Comparison of ENCODE assay signal across 8 cellular contexts in the genomic region with DNA sequence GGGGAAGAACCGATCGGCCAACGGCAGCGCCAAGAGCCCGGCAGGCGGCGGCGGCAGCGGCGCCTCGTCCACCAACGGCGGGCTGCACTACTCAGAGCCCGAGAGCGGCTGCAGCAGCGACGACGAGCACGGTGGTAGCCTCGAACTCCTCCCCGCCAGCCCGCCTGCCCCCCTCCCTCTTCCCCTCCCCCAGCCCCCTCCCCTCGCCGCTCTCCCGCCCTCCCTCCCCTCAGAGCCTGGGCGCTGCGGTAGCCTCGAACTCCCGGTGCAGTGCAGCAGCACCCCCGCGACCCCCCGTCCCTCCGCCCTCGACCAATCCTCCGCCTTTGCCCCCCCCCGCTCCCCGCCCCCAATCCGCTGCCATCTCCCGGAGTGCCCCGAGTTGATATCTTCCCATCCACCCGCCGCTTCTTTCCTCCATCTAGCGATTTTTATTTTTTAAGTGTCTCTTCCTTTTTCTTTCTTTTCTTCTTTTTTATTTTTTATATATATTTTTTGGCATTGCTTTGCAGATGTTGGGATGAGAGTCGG. TPM values are rescaled to one million over a fixed set of nuclear protein-coding genes. Genes with fewer than 3 reads are reported as not detected.
DNase-seq lines count a peak whose midpoint lies in the region; ATAC-seq and TF ChIP-seq lines count a peak whose summit lies in the region.

No MANE protein-coding gene starts in this region.

- H3K4me3 ChIP-seq in Peyer's patch (peak overlapping the region; percentile 82 to 94 (median 86)), iPS-18c (ENCODE audit: insufficient read depth, low read depth, low read length) (peak overlapping the region; percentile 87)

- peak; percentile 23 for ATAC-seq in HG03135 (IDR thresholded peaks at IDR 0.05; ENCODE audit: unreplicated experiment)

- peaks cover 0 to 19% (median 3%) of the 10 kb centered on the region in 4 donors for H3K4me1 ChIP-seq in Peyer's patch

- H3K36me3 Mint-ChIP-seq in brain = peaks cover 29% of the 10 kb centered on the region

- peak in 3 of 4 experiments; percentile 33 to 57 (median 53) for DNase-seq in activated CD4-positive, CD25-positive, alpha-beta regulatory T cell (lab: John Stamatoyannopoulos, UW)
- DNase-seq in activated CD4-positive, CD25-positive, alpha-beta regulatory T cell treated with anti-CD3 and anti-CD28 coated beads, Interleukin-2, amount 50 U/mL, for 72 hours = no peak
- DNase-seq in Peyer's patch = peak in 1 of 3 donors; percentile 64
- peak; percentile 20 for DNase-seq in smooth muscle cell of the brain vasculature (ENCODE audit: low read depth, low spot score)
- no peak for DNase-seq in HPDE6-E6E7 (ENCODE audit: extremely low spot score)

- H3K9me3 ChIP-seq in Peyer's patch = no peaks in the 10 kb centered on the region
- H3K9me3 ChIP-seq in iPS-18c (ENCODE audit: control insufficient read depth, insufficient read depth, low read length) = peaks cover 2% of the 10 kb centered on the region

- H3K4me3 Mint-ChIP-seq in brain = peak overlapping the region; percentile 89 to 93 (median 93)

- H3K27me3 ChIP-seq in Peyer's patch = no peaks in the 10 kb centered on the region

- TF ChIP-seq CTCF in Peyer's patch (IDR thresholded peaks at IDR 0.05) = no peak
- TF ChIP-seq CTCF in brain (conservative IDR thresholded peaks at IDR 0.05) = no peak

- peaks cover 0 to 6% (median 0%) of the 10 kb centered on the region in 5 experiments for H3K9me3 Mint-ChIP-seq in brain

- peaks cover 39% of the 10 kb centered on the region for H3K4me1 Mint-ChIP-seq in brain

- peak overlapping the region; percentile 93 to 100 (median 98) for H3K27ac ChIP-seq in Peyer's patch

- peak overlapping the region; percentile 92 to 99 (median 94) for H3K27ac Mint-ChIP-seq in brain

- H3K27me3 Mint-ChIP-seq in brain = peaks cover 7% of the 10 kb centered on the region

- H3K36me3 ChIP-seq in Peyer's patch = no peaks in the 10 kb centered on the region

- TF ChIP-seq POLR2A in Peyer's patch (IDR thresholded peaks at IDR 0.05) = no peak

RNA-seq across cellular contexts. Expression of a gene that starts 0.5 kb away (rescaled TPM):
- total RNA-seq in Peyer's patch = 10 to 100 TPM; 69.3 to 95.4 (median 74.7) TPM
- 19.5 TPM for polyA plus RNA-seq in brain (ENCODE audit: insufficient read depth, low read depth, low replicate concordance)

Comparison
In these comparisons a context has a peak if more than half of its experiments do, and no peak if none do; other contexts are left out.
1. DNase-seq: peak in activated CD4-positive, CD25-positive, alpha-beta regulatory T cell (3 of 4) and smooth muscle cell of the brain vasculature (single experiment); none in activated CD4-positive, CD25-positive, alpha-beta regulatory T cell treated with anti-CD3 and anti-CD28 coated beads, Interleukin-2, amount 50 U/mL, for 72 hours (single experiment) and HPDE6-E6E7 (single experiment).